In genomic region chr13:26772531-26772930, GRCh38 we compare ENCODE assay signal across 24 cellular contexts. TPM values are rescaled to one million over a fixed set of nuclear protein-coding genes. Genes with fewer than 3 reads are reported as not detected.
DNase-seq lines count a peak whose midpoint lies in the region; ATAC-seq, FAIRE-seq and TF ChIP-seq lines count a peak whose summit lies in the region.
"Had no signal": no experiment of that assay in that cellular context is flagged by ENCODE, and none has a peak within 500 bp of the region (broad histone marks: within the 10 kb centered on the region; RNA-seq: fewer than 3 reads in every experiment).

No MANE protein-coding gene starts in this region.

- no peaks in the 10 kb centered on the region for H4K20me1 ChIP-seq in GM23338 (replicated peaks; ENCODE audit: insufficient read depth)

- POLR2A ChIA-PET in HEK293 (lab: Yijun Ruan, JAX) = no interaction called here

- no peaks in the 10 kb centered on the region for H3K79me2 ChIP-seq in GM23338 (replicated peaks; ENCODE audit: insufficient read depth)

- H3K4me1 ChIP-seq in GM23338 (ENCODE audit: insufficient read depth) (no peaks in the 10 kb centered on the region), HEK293 (ENCODE audit: control insufficient read depth, insufficient read depth, low read length) (no peaks in the 10 kb centered on the region)

- no peaks in the 10 kb centered on the region for H3K27me3 ChIP-seq in GM23338 (ENCODE audit: insufficient read depth)
- no peaks in the 10 kb centered on the region for H3K27me3 ChIP-seq in bronchial epithelial cell (ENCODE audit: control insufficient read depth, insufficient read depth, low read length)

- TF ChIP-seq CTCF in GM23338 (conservative IDR thresholded peaks at IDR 0.05; ENCODE audit: low read depth in 2 of 2) = no peak
- TF ChIP-seq CTCF in HEK293 (tag by site-specific recombination; IDR thresholded peaks at IDR 0.05) = no peak
- TF ChIP-seq CTCF in bronchial epithelial cell (IDR thresholded peaks at IDR 0.05; ENCODE audit: insufficient read depth, low read length, severe bottlenecking) = no peak
- no peak for TF ChIP-seq CTCF in osteocyte (IDR thresholded peaks at IDR 0.05)

- CTCF ChIA-PET in HEK293 (lab: Yijun Ruan, JAX) = no interaction called here

- no peak for ATAC-seq in GM23338
- ATAC-seq: HCT116 had no signal

- FAIRE-seq in bronchial epithelial cell (lab: Jason Lieb, UNC) (peak; percentile 36), GM12891 (lab: Jason Lieb, UNC) (no peak)
- FAIRE-seq: GM12892 had no signal

- peaks cover 3% of the 10 kb centered on the region; the same call in 2 of the 3 replicates for H3K4me1 Mint-ChIP-seq in GM23338
- no peaks in the 10 kb centered on the region for H3K4me1 Mint-ChIP-seq in osteocyte (ENCODE audit: unreplicated experiment)

- H3K27ac Mint-ChIP-seq in GM23338 = no peak overlapping the region
- no peak overlapping the region for H3K27ac Mint-ChIP-seq in osteocyte (ENCODE audit: unreplicated experiment)
- H3K27ac Mint-ChIP-seq: H9, HFFc6 had no signal

- H3K9me3 ChIP-seq in HEK293 (ENCODE audit: control insufficient read depth, insufficient read depth, low read depth, low read length) = no peaks in the 10 kb centered on the region

- H3K36me3 Mint-ChIP-seq in GM23338 (ENCODE audit: low read depth) (no peaks in the 10 kb centered on the region), osteocyte (ENCODE audit: unreplicated experiment) (no peaks in the 10 kb centered on the region)
- H3K36me3 Mint-ChIP-seq: CD4-positive, alpha-beta memory T cell had no signal

- H3K4me3 Mint-ChIP-seq in GM23338 = no peak overlapping the region
- H3K4me3 Mint-ChIP-seq in osteocyte (ENCODE audit: unreplicated experiment) = no peak overlapping the region
- H3K4me3 Mint-ChIP-seq: CD4-positive, alpha-beta memory T cell; H9; HFFc6 had no signal

- H3K36me3 ChIP-seq in GM23338 (ENCODE audit: insufficient read depth) (no peaks in the 10 kb centered on the region), HEK293 (ENCODE audit: control insufficient read depth in 2 of 2, insufficient read depth in 1 of 2, low read length in 2 of 2) (no peaks in the 10 kb centered on the region), bronchial epithelial cell (ENCODE audit: control insufficient read depth, insufficient read depth, low read length) (no peaks in the 10 kb centered on the region)

- no peaks in the 10 kb centered on the region for H3F3A ChIP-seq in GM23338 (replicated peaks; ENCODE audit: low read depth)

- DNase-seq in GM23338 (ENCODE audit: low spot score) (no peak), bronchial epithelial cell (ENCODE audit: low read depth) (no peak), osteocyte (ENCODE audit: extremely low spot score, unreplicated experiment) (peak; percentile 76), activated gamma-delta T cell (lab: John Stamatoyannopoulos, UW) (no peak), kidney tubule cell (ENCODE audit: low spot score) (no peak), GM12891 (ENCODE audit: insufficient read length, low spot score) (no peak)
- DNase-seq: C1 segment of cervical spinal cord; Calu3; CD4-positive, alpha-beta memory T cell; COR-L47; DMS53; DMS79 treated with DMSO at 0.1 percent for 48 hours; GF-D8; GM23248; H9; HFFc6 had no signal

- H3K9me3 Mint-ChIP-seq in GM23338 = no peaks in the 10 kb centered on the region
- H3K9me3 Mint-ChIP-seq in osteocyte (ENCODE audit: unreplicated experiment) = no peaks in the 10 kb centered on the region
- H3K9me3 Mint-ChIP-seq: HFFc6 had no signal

- H3K4me3 ChIP-seq in GM23338 (no peak overlapping the region), HEK293 (ENCODE audit: low read depth, low read length) (no peak overlapping the region), bronchial epithelial cell (ENCODE audit: low read depth, low read length) (no peak overlapping the region)
- H3K4me3 ChIP-seq: GM23248 had no signal

- H3K27ac ChIP-seq in GM23338 (ENCODE audit: low read depth) = no peak overlapping the region
- no peak overlapping the region for H3K27ac ChIP-seq in HEK293 (ENCODE audit: extremely low read depth, low read depth, low read length)
- H3K27ac ChIP-seq: GM23248 had no signal

- TF ChIP-seq POLR2A in GM12891 (IDR thresholded peaks at IDR 0.05; ENCODE audit: low read depth, low read length) = no peak

- no peaks in the 10 kb centered on the region for H3K9me2 ChIP-seq in GM23338 (ENCODE audit: insufficient read depth)

- peak overlapping the region; percentile 47; the same call in 1 of the 2 replicates for H2AFZ ChIP-seq in GM23338
- H2AFZ ChIP-seq: GM23248 had no signal

- peaks cover under 1% of the 10 kb centered on the region for H3K27me3 Mint-ChIP-seq in GM23338 (ENCODE audit: insufficient read depth, low read depth, poor library complexity)
- no peaks in the 10 kb centered on the region for H3K27me3 Mint-ChIP-seq in osteocyte (ENCODE audit: unreplicated experiment)

- H3K4me2 ChIP-seq in GM23338 = no peak overlapping the region

TF ChIP-seq in GM23338, 12 proteins besides CTCF, POLR2A, EP300 and RAD21 (continues in another document):
- TF ChIP-seq ZNF331 (CRISPR knock-in tag; IDR thresholded peaks at IDR 0.05; ENCODE audit: low read depth) = no peak
- TF ChIP-seq CREB1 (CRISPR knock-in tag; IDR thresholded peaks at IDR 0.05; ENCODE audit: low read depth) = no peak
- TF ChIP-seq EZH2phosphoT487 (IDR thresholded peaks at IDR 0.05; ENCODE audit: unreplicated experiment) = no peak

TF ChIP-seq in HEK293, 187 proteins besides CTCF, POLR2A, EP300 and RAD21:
- TF ChIP-seq ZNF37A (tag by site-specific recombination; IDR thresholded peaks at IDR 0.05) = 0 out of 2 replicates have a peak, but pooled peaks have one; percentile 6
- TF ChIP-seq YY1 (tag by site-specific recombination; IDR thresholded peaks at IDR 0.05) = no peak

TF ChIP-seq in GM12891, 5 proteins besides CTCF, POLR2A, EP300 and RAD21:
- TF ChIP-seq TAF1 (IDR thresholded peaks at IDR 0.05; ENCODE audit: low read depth, low read length) (no peak), POLR2AphosphoS5 (IDR thresholded peaks at IDR 0.05; ENCODE audit: low read depth, low read length) (no peak)

RNA-seq across cellular contexts. Expression of gene GPR12, which starts 11.9 kb away (rescaled TPM):
- not detected in 2 replicates for total RNA-seq in GM23338 (2014; rRNA removed; shearing (Covaris generic))
- 0.12 and 0.13 TPM in 2 replicates for polyA plus RNA-seq in GM23338 (2016; fragmentation: Nextera tagmentation; extraction: Ambion mirVana)
- total RNA-seq in bronchial epithelial cell (not detected in 2 replicates), osteocyte (not detected in 2 replicates)
- polyA plus RNA-seq in GM12891 (2012; ENCODE audit: low read depth, missing spikeins) = not detected
- total RNA-seq: A172; A673; Calu3; CD4-positive, alpha-beta memory T cell; Daoy; G401; GM23248; H9; HFFc6 had no signal
- polyA plus RNA-seq: BJ; CD4-positive, alpha-beta memory T cell; GM23248 had no signal
